In the genomic region with DNA sequence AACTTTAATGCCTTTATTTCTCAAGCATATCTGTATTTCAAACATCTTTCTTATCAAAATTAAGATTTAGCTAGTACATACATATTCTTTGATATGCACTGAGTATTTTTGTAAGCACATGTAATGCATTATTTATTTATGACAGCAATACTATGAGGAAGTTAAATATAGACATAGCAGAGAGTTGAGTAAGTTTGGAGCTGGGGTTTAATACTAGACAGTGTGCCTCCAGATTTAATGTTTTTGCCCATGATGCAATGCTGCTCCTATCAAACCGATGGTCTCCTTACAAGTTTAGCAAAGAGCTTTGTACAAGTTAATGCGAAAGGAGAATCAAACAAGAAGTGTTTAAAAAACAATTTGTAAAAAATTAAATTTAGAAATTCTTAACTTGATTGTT, we compare ENCODE assay signal across 21 cellular contexts.
DNase-seq lines count a peak whose midpoint lies in the region; TF ChIP-seq lines count a peak whose summit lies in the region.
"Had no signal": no experiment of that assay in that cellular context is flagged by ENCODE, and none has a peak within 500 bp of the region (broad histone marks: within the 10 kb centered on the region; RNA-seq: fewer than 3 reads in every experiment).

No MANE protein-coding gene starts in this region.

- H3K27ac Mint-ChIP-seq in activated naive CD8-positive, alpha-beta T cell treated with anti-CD3 and anti-CD28 coated beads for 36 hours, result no peak overlapping the region
- H3K27ac Mint-ChIP-seq: CD4-positive, alpha-beta memory T cell; GM23338; H9; HFFc6 had no signal

- no peaks in the 10 kb centered on the region for H3K4me1 ChIP-seq in right atrium auricular region

- no peaks in the 10 kb centered on the region for H3K9me3 ChIP-seq in right atrium auricular region

- H3K9me3 Mint-ChIP-seq in activated naive CD8-positive, alpha-beta T cell treated with anti-CD3 and anti-CD28 coated beads for 36 hours, result no peaks in the 10 kb centered on the region
- H3K9me3 Mint-ChIP-seq: GM23338 had no signal

- H3K27me3 ChIP-seq in right atrium auricular region, result no peaks in the 10 kb centered on the region

- no peaks in the 10 kb centered on the region for H3K36me3 Mint-ChIP-seq in activated naive CD8-positive, alpha-beta T cell treated with anti-CD3 and anti-CD28 coated beads for 36 hours
- H3K36me3 Mint-ChIP-seq: CD4-positive, alpha-beta memory T cell had no signal

- no peaks in the 10 kb centered on the region for H3K27me3 Mint-ChIP-seq in activated naive CD8-positive, alpha-beta T cell treated with anti-CD3 and anti-CD28 coated beads for 36 hours
- H3K27me3 Mint-ChIP-seq: CD4-positive, alpha-beta memory T cell had no signal

- H3K4me3 Mint-ChIP-seq in activated naive CD8-positive, alpha-beta T cell treated with anti-CD3 and anti-CD28 coated beads for 36 hours, result no peak overlapping the region
- H3K4me3 Mint-ChIP-seq: CD4-positive, alpha-beta memory T cell; GM23338; H9; HFFc6 had no signal

- no peaks in the 10 kb centered on the region for H3K36me3 ChIP-seq in right atrium auricular region

- H3K4me3 ChIP-seq in fibroblast of pulmonary artery (replicated peaks; ENCODE audit: low read depth, low read length), result no peak overlapping the region
- H3K4me3 ChIP-seq in right atrium auricular region, result no peak overlapping the region
- H3K4me3 ChIP-seq: GM23338 had no signal

- DNase-seq in LHCN-M2 (ENCODE audit: low read depth) (peak; percentile 2), amniotic epithelial cell (ENCODE audit: low read depth) (peak; percentile 41), fibroblast of pulmonary artery (ENCODE audit: low read depth) (peak; percentile 18), NCI-H2081 (lab: John Stamatoyannopoulos, UW) (no peak), right atrium auricular region (ENCODE audit: low spot score) (no peak)
- DNase-seq in activated naive CD8-positive, alpha-beta T cell treated with anti-CD3 and anti-CD28 coated beads for 36 hours, result no peak
- DNase-seq in stimulated activated CD4-positive, alpha-beta T cell treated with anti-CD3 and anti-CD28 coated beads, Interleukin-2, amount 100 ng/mL, for 24 hours, result no peak
- DNase-seq: C1 segment of cervical spinal cord; CD4-positive, alpha-beta memory T cell; COR-L47; H9; HFFc6; Kasumi-1; MV-4-11; NCI-H1105; NCI-H146; NCI-H1930; NCI-H526 treated with DMSO at 0.1 percent for 48 hours; Right ventricle myocardium superior; RPMI8226 had no signal

- H3K27ac ChIP-seq in right atrium auricular region, result no peak overlapping the region

- no peak for TF ChIP-seq CTCF in fibroblast of pulmonary artery (IDR thresholded peaks at IDR 0.05; ENCODE audit: low read length, missing control alignments)
- TF ChIP-seq CTCF in right atrium auricular region (IDR thresholded peaks at IDR 0.05), result no peak

- no peaks in the 10 kb centered on the region for H3K4me1 Mint-ChIP-seq in activated naive CD8-positive, alpha-beta T cell treated with anti-CD3 and anti-CD28 coated beads for 36 hours
- H3K4me1 Mint-ChIP-seq: CD4-positive, alpha-beta memory T cell; GM23338 had no signal

Comparison
In these comparisons a context has a peak if more than half of its experiments do, and no peak if none do; other contexts are left out.
1. DNase-seq: peak in LHCN-M2 (single experiment), amniotic epithelial cell (single experiment) and fibroblast of pulmonary artery (single experiment); none in activated naive CD8-positive, alpha-beta T cell treated with anti-CD3 and anti-CD28 coated beads for 36 hours (single experiment), NCI-H2081 (0 of 2), right atrium auricular region (single experiment) and stimulated activated CD4-positive, alpha-beta T cell treated with anti-CD3 and anti-CD28 coated beads, Interleukin-2, amount 100 ng/mL, for 24 hours (0 of 2).